1 cellular context compared by ENCODE assay signal in the genomic region with DNA sequence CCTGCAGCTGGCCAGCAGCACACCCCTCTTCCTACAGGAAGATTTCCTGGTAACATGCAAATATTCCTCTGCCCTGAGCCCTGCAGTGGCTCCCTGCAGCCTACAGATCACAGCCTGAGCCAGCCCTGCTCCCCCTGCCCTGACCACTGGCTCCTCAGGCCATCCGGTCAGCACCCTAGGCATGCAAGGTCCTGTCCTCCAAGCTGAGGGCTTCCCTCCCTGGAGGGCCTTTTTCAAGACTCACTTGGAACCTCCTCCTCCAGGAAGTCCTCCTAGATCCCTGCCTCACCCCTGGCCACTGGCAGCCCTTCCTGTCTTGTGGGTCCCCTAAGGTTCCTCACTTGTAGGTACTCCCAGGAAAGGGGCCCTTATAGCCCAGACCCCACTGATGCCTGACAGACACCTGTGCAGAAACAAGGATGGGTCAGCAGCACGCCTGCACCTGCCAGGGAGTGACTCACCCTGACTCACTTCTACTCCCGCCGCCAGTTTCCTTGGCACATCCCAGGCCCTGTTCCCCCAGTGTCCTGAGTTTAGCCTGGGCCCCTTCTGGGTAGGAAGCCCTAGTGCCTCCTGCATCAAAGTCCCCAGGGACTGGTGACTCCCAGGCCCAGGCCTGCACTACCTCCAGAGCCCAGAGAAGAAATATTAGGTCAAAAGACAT.
TF ChIP-seq lines count a peak whose summit lies in the region.

No MANE protein-coding gene starts in this region.

TF ChIP-seq in endothelial cell of umbilical vein, 7 proteins besides CTCF, POLR2A, EP300 and RAD21:
- TF ChIP-seq FOS (IDR thresholded peaks at IDR 0.05; ENCODE audit: borderline replicate concordance, insufficient read depth, low read length) (peak; percentile 62), GATA2 (IDR thresholded peaks at IDR 0.05; ENCODE audit: insufficient read depth, insufficient read length, low read depth, low read length) (no peak), JUN (IDR thresholded peaks at IDR 0.05; ENCODE audit: borderline replicate concordance, insufficient read depth, insufficient read length, low read depth) (peak; percentile 30), EZH2 (IDR thresholded peaks at IDR 0.05; ENCODE audit: borderline replicate concordance, low read depth, low read length, severe bottlenecking) (no peak)
